ENCODE assay signal across 17 cellular contexts in genomic region chr11:65377777-65378176, GRCh38. TPM values are rescaled to one million over a fixed set of nuclear protein-coding genes. Genes with fewer than 3 reads are reported as not detected.
DNase-seq lines count a peak whose midpoint lies in the region; ATAC-seq, FAIRE-seq and TF ChIP-seq lines count a peak whose summit lies in the region.
"Had no signal": no experiment of that assay in that cellular context is flagged by ENCODE, and none has a peak within 500 bp of the region (broad histone marks: within the 10 kb centered on the region; RNA-seq: fewer than 3 reads in every experiment).

No MANE protein-coding gene starts in this region.

- H4K91ac ChIP-seq in H9 (ENCODE audit: insufficient read length, low read depth, low read length) = no peak overlapping the region

- H4K20me1 ChIP-seq in H9 (ENCODE audit: control insufficient read depth, insufficient read depth, insufficient read length) = no peaks in the 10 kb centered on the region
- H4K20me1 ChIP-seq in GM12878 (ENCODE audit: control insufficient read depth, insufficient read depth) = no peaks in the 10 kb centered on the region

- no peak for TF ChIP-seq EP300 in GM12878 (IDR thresholded peaks at IDR 0.05; ENCODE audit: borderline replicate concordance in 1 of 2, control insufficient read depth in 1 of 2, low read depth in 2 of 2, low read length in 2 of 2)

- no peak overlapping the region for H3K4me3 ChIP-seq in GM12878
- H3K4me3 ChIP-seq: dorsolateral prefrontal cortex, left lung, thyroid gland had no signal

- H2BK20ac ChIP-seq in H9 (ENCODE audit: low read depth, low read length, poor library complexity, severe bottlenecking) = no peak overlapping the region

- H3K23ac ChIP-seq in H9 (ENCODE audit: insufficient read length, low read depth, low read length) = no peak overlapping the region

- peaks cover 2 to 3% (median 2%) of the 10 kb centered on the region in 3 donors for H3K27me3 Mint-ChIP-seq in CD14-positive monocyte (ENCODE audit: low read depth in 3 of 3)
- peaks cover 9% of the 10 kb centered on the region; the same call in 1 of the 2 replicates for H3K27me3 Mint-ChIP-seq in H9 (ENCODE audit: low read depth)
- H3K27me3 Mint-ChIP-seq in neural crest cell (ENCODE audit: low read depth) = no peaks in the 10 kb centered on the region

- no peak overlapping the region for H3T11ph ChIP-seq in H9 (ENCODE audit: low read length)

- H3K27ac ChIP-seq in H9 (ENCODE audit: insufficient read length, low read depth, low read length) (no peak overlapping the region), GM12878 (ENCODE audit: control insufficient read depth, insufficient read depth) (peak overlapping the region; percentile 42; the same call in 1 of the 2 replicates)
- H3K27ac ChIP-seq: brain microvascular endothelial cell, left lung, thyroid gland had no signal

- H2BK5ac ChIP-seq in H9 (ENCODE audit: insufficient read length, low read length) = no peak overlapping the region

- POLR2A ChIA-PET in GM12878 (lab: Charles Lee) = interaction anchor here (0.5 to 2.7 kb wide), 10 partner anchors 10 to 455 kb away, joined by 3 to 14 read pairs (median 4); no protein-coding TSS in a partner anchor

- H3K79me2 ChIP-seq in H9 (ENCODE audit: insufficient read depth, low read length) = no peaks in the 10 kb centered on the region
- H3K79me2 ChIP-seq in GM12878 (ENCODE audit: control insufficient read depth, insufficient read depth, low read length) = peaks cover 13% of the 10 kb centered on the region

- H3K9me3 Mint-ChIP-seq in CD14-positive monocyte = peaks cover 0 to 2% (median 0%) of the 10 kb centered on the region in 7 donors
- no peaks in the 10 kb centered on the region for H3K9me3 Mint-ChIP-seq in H9
- no peaks in the 10 kb centered on the region for H3K9me3 Mint-ChIP-seq in neural crest cell
- H3K9me3 Mint-ChIP-seq in activated naive CD4-positive, alpha-beta T cell treated with anti-CD3 and anti-CD28 coated beads, Interleukin-2, amount 50 U/mL, for 72 hours = no peaks in the 10 kb centered on the region

- no peaks in the 10 kb centered on the region for H3K23me2 ChIP-seq in H9 (ENCODE audit: insufficient read length, low read depth, low read length, poor library complexity, severe bottlenecking)

- no peak overlapping the region for H3K4ac ChIP-seq in H9 (ENCODE audit: low read depth, low read length)

- H3K36me3 Mint-ChIP-seq in CD14-positive monocyte (peaks cover 3 to 5% of the 10 kb centered on the region in 2 donors), H9 (ENCODE audit: insufficient read depth in 1 of 3, low read depth in 3 of 3) (no peaks in the 10 kb centered on the region), neural crest cell (ENCODE audit: low read depth) (no peaks in the 10 kb centered on the region)
- no peaks in the 10 kb centered on the region for H3K36me3 Mint-ChIP-seq in activated naive CD4-positive, alpha-beta T cell treated with anti-CD3 and anti-CD28 coated beads, Interleukin-2, amount 50 U/mL, for 72 hours

- H3K4me3 Mint-ChIP-seq in CD14-positive monocyte (no peak overlapping the region), H9 (peak overlapping the region in 1 of 2 experiments; percentile 44; a peak in 1 of 5 replicates), neural crest cell (peak overlapping the region; percentile 27)

- in situ Hi-C loops in GM12878 (cut with MboI) = no loop called here

- no TSS peak for BruUV-seq in GM12878 (replicated peaks; lab: Mats Ljungman, UMichigan)

- no peak for FAIRE-seq in GM12878 (lab: Jason Lieb, UNC)

- TF ChIP-seq CTCF in CD14-positive monocyte (IDR thresholded peaks at IDR 0.05) = no peak
- TF ChIP-seq CTCF in H9 (conservative IDR thresholded peaks at IDR 0.05) = peak; percentile 45
- TF ChIP-seq CTCF in GM12878 (IDR thresholded peaks at IDR 0.05 in 2 of 3, conservative IDR thresholded peaks at IDR 0.05 in 1 of 3; ENCODE audit: control insufficient read depth in 2 of 3, extremely low read depth in 1 of 3, insufficient read depth in 1 of 3, low read depth in 3 of 3, low read length in 3 of 3) = peak in 1 of 3 experiments; percentile 18; a peak in 1 of 6 replicates
- no peak for TF ChIP-seq CTCF in neural crest cell (conservative IDR thresholded peaks at IDR 0.05)

- no peak overlapping the region for H3K56ac ChIP-seq in H9 (ENCODE audit: insufficient read length, low read depth, low read length)

- intact Hi-C loops in CD14-positive monocyte (cut with micrococcal nuclease) (no loop called here), GM12878 (cut with micrococcal nuclease; ENCODE audit: unreplicated experiment) (no loop called here)

- H3K27ac Mint-ChIP-seq in CD14-positive monocyte (peak overlapping the region; percentile 73 to 91 (median 85)), H9 (peak overlapping the region in 1 of 3 experiments; percentile 4; a peak in 1 of 7 replicates), neural crest cell (ENCODE audit: unreplicated experiment) (no peak overlapping the region)
- peak overlapping the region in 1 of 2 donors; percentile 6 for H3K27ac Mint-ChIP-seq in activated naive CD4-positive, alpha-beta T cell treated with anti-CD3 and anti-CD28 coated beads, Interleukin-2, amount 50 U/mL, for 72 hours

- H2AK5ac ChIP-seq in H9 (ENCODE audit: insufficient read length, low read length) = no peak overlapping the region

- SMC1A ChIA-PET in GM12878 (lab: Charles Lee; ENCODE audit: uncharacterized antibody, unreplicated experiment) = interaction anchor here (0.8 to 3.6 kb wide), 9 partner anchors 10 to 174 kb away, joined by 3 to 20 read pairs (median 6); partner anchors contain the start of gene DPF2

- H3K4me1 ChIP-seq in H9 (ENCODE audit: insufficient read depth, low read length) (0 out of 2 replicates have a peak, but pooled peaks cover 2% of the 10 kb centered on the region), GM12878 (ENCODE audit: control insufficient read depth, insufficient read depth, low read length) (peaks cover 30% of the 10 kb centered on the region)

- no peak overlapping the region for H3K9ac ChIP-seq in H9 (ENCODE audit: extremely low read depth, insufficient read length, low read length)
- H3K9ac ChIP-seq in GM12878 (ENCODE audit: control insufficient read depth, insufficient read depth, low read length) = no peak overlapping the region

- no peaks in the 10 kb centered on the region for H3K9me3 ChIP-seq in H9 (ENCODE audit: control insufficient read depth, low read depth, low read length)
- H3K9me3 ChIP-seq in GM12878 (replicated peaks; ENCODE audit: control insufficient read depth, insufficient read depth, low read length) = no peaks in the 10 kb centered on the region
- H3K9me3 ChIP-seq: left lung, thyroid gland had no signal

- no peak for ATAC-seq in GM12878
- no peak for ATAC-seq in GM21529 (IDR thresholded peaks at IDR 0.05; ENCODE audit: unreplicated experiment)
- ATAC-seq in activated naive CD4-positive, alpha-beta T cell treated with anti-CD3 and anti-CD28 coated beads, Interleukin-2, amount 50 U/mL, for 72 hours = no peak
- no peak for ATAC-seq in left lobe of liver
- ATAC-seq: left lung had no signal

- no peak overlapping the region for H3K4me2 ChIP-seq in H9 (ENCODE audit: insufficient read depth, insufficient read length, low read length)
- H3K4me2 ChIP-seq in GM12878 (ENCODE audit: control insufficient read depth, insufficient read depth) = peak overlapping the region; percentile 44; the same call in 1 of the 2 replicates

- no peak overlapping the region for H3K14ac ChIP-seq in H9 (ENCODE audit: insufficient read depth, low read length)

- H2AFZ ChIP-seq in H9 (ENCODE audit: low read length) (no peak overlapping the region), GM12878 (ENCODE audit: control insufficient read depth, low read depth, low read length) (no peak overlapping the region)

- RAD21 ChIA-PET in GM12878 (lab: Charles Lee; ENCODE audit: unreplicated experiment) = interaction anchor here (0.9 to 1.9 kb wide), 14 partner anchors 10 to 133 kb away, joined by 3 to 9 read pairs (median 6); partner anchors contain the start of gene MALAT1

- TF ChIP-seq POLR2A in GM12878 (IDR thresholded peaks at IDR 0.05; ENCODE audit: low read depth, low read length) = no peak

- H3K27me3 ChIP-seq in H9 (ENCODE audit: insufficient read depth, low read length) (no peaks in the 10 kb centered on the region), GM12878 (replicated peaks in 1 of 2; ENCODE audit: control insufficient read depth in 2 of 2, insufficient read depth in 2 of 2, low read length in 1 of 2) (no peaks in the 10 kb centered on the region)
- H3K27me3 ChIP-seq: brain microvascular endothelial cell, dorsolateral prefrontal cortex, left lung, thyroid gland had no signal

- H3K36me3 ChIP-seq in GM12878 (ENCODE audit: control insufficient read depth in 2 of 2, insufficient read depth in 2 of 2, low read length in 1 of 2) = peaks cover 0 to 3% of the 10 kb centered on the region in 2 experiments; a peak in 2 of 4 replicates
- H3K36me3 ChIP-seq: brain microvascular endothelial cell, left lung, thyroid gland had no signal

- H4K5ac ChIP-seq in H9 (ENCODE audit: insufficient read length, low read depth, low read length) = no peak overlapping the region

- H3K18ac ChIP-seq in H9 (ENCODE audit: insufficient read length, low read depth, low read length) = no peak overlapping the region

- H2BK120ac ChIP-seq in H9 (ENCODE audit: low read depth, low read length, poor library complexity, severe bottlenecking) = no peak overlapping the region

- H2BK12ac ChIP-seq in H9 (ENCODE audit: insufficient read length, low read depth, low read length) = no peak overlapping the region

- CTCF ChIA-PET in GM12878 (lab: Yijun Ruan, JAX) = interaction anchor here (0.6 to 3.5 kb wide), 19 partner anchors 11 to 163 kb away, joined by 3 to 28 read pairs (median 4); partner anchors contain the start of gene MALAT1

- H3K4me1 Mint-ChIP-seq in CD14-positive monocyte = peaks cover 31% of the 10 kb centered on the region
- H3K4me1 Mint-ChIP-seq in H9 = peaks cover 9 to 17% of the 10 kb centered on the region in 2 experiments
- H3K4me1 Mint-ChIP-seq in neural crest cell = peaks cover 12% of the 10 kb centered on the region

- H2BK15ac ChIP-seq in H9 (ENCODE audit: low read depth, low read length) = no peak overlapping the region

- H3K79me1 ChIP-seq in H9 (ENCODE audit: insufficient read depth, low read depth, low read length, poor library complexity, severe bottlenecking) = no peaks in the 10 kb centered on the region

- TF ChIP-seq RAD21 in GM12878 (IDR thresholded peaks at IDR 0.05; ENCODE audit: insufficient read depth, low read depth, low read length) = no peak

- no peak for DNase-seq in CD14-positive monocyte (ENCODE audit: low spot score)
- DNase-seq in H9 = no peak
- no peak for DNase-seq in GM12878 (ENCODE audit: low read depth, low spot score)
- DNase-seq in neural crest cell (ENCODE audit: low read depth, low spot score) = no peak
- no peak for DNase-seq in activated naive CD4-positive, alpha-beta T cell treated with anti-CD3 and anti-CD28 coated beads, Interleukin-2, amount 50 U/mL, for 72 hours (ENCODE audit: low spot score in 2 of 2)
- DNase-seq in left lobe of liver (ENCODE audit: low spot score) = no peak
- no peak for DNase-seq in T1000 (lab: John Stamatoyannopoulos, UW)
- DNase-seq: activated CD4-positive, alpha-beta T cell treated with anti-CD3 and anti-CD28 coated beads, Interleukin-2, amount 50 U/mL, for 48 hours; brain microvascular endothelial cell; DMS79; dorsolateral prefrontal cortex; left lung; NCI-H1105 treated with DMSO at 0.1 percent for 48 hours; NCI-H2171 treated with DMSO at 0.1 percent for 48 hours; Right ventricle myocardium superior had no signal

- H4K8ac ChIP-seq in H9 (replicated peaks; ENCODE audit: insufficient read length, low read depth, low read length) = no peak overlapping the region

- no CpG with 5 or more reads among the region's 8 CpGs for WGBS in H9 (ENCODE audit: extremely low coverage, insufficient read length, low lambda C conversion rate)
- WGBS in GM12878 (ENCODE audit: insufficient coverage, insufficient replicate concordance, low lambda C conversion rate, missing lambda C conversion rate) = 91% methylated on average over 8 of the region's 8 CpGs

RNA-seq across cellular contexts. Expression of gene SLC25A45, which starts 4.7 kb away (rescaled TPM):
- polyA plus RNA-seq in CD14-positive monocyte (1 to 10 TPM; 3.7 to 4.1 TPM), GM12878 (2011; rRNA removed) (9.2 and 15.4 TPM in 2 replicates), GM12878 (2014; fragmentation: Illumina TruSeq; extraction: Trizol) (15.5 and 17.8 TPM in 2 replicates), GM12878 (2014; fragmentation: Nextera tagmentation; extraction: Ambion mirVana) (1 to 10 TPM; 4.1 to 9.7 TPM), GM12878 (2014; rRNA removed) (33.7 and 35.5 TPM in 2 replicates), GM12878 (2016; fragmentation: Nextera tagmentation; extraction: Ambion mirVana) (10 to 100 TPM; 31.0 to 35.2 TPM)
- total RNA-seq in H9 (2021) (1.1 and 1.6 TPM in 2 replicates), GM12878 (2014; rRNA removed) (19.4 and 22.8 TPM in 2 replicates), GM12878 (2014; rRNA removed; fragmentation: Illumina TruSeq; extraction: Trizol) (10.8 and 13.1 TPM in 2 replicates), GM12878 (2021) (28.6 and 29.1 TPM in 2 replicates), neural crest cell (1.5 and 1.8 TPM in 2 replicates), left lobe of liver (14.5 TPM)
- total RNA-seq in GM12878 (2013; cell fraction: nucleolus; rRNA removed) = 23.1 and 23.7 TPM in 2 replicates
- 10.7 TPM for polyA plus RNA-seq in GM12878 (2011; ENCODE audit: low read depth)
- 20.7 and 25.7 TPM in 2 replicates for polyA plus RNA-seq in GM12878 (2011; cell fraction: cytosol; rRNA removed)
- polyA plus RNA-seq in GM12878 (2011; cell fraction: nucleus; rRNA removed) = 46.7 and 57.3 TPM in 2 replicates
- polyA plus RNA-seq in GM12878 (2012) = 17.8 and 25.4 TPM in 2 replicates
- polyA minus RNA-seq in GM12878 (2011; rRNA and poly(A)+ RNA removed) = 3.9 and 9.1 TPM in 2 replicates
- polyA minus RNA-seq in GM12878 (2011; cell fraction: cytosol; rRNA and poly(A)+ RNA removed) = 1.9 and 4.7 TPM in 2 replicates
- polyA minus RNA-seq in GM12878 (2011; cell fraction: nucleus; rRNA and poly(A)+ RNA removed) = 6.6 and 8.6 TPM in 2 replicates
- total RNA-seq in activated naive CD4-positive, alpha-beta T cell treated with anti-CD3 and anti-CD28 coated beads, Interleukin-2, amount 50 U/mL, for 72 hours = 10 to 100 TPM in 1 of 2 donors, 1 to 10 TPM in 1; 9.7 to 18.5 TPM

RNA-seq across cellular contexts. Expression of gene FRMD8, which starts 8.7 kb away (rescaled TPM):
- polyA plus RNA-seq in CD14-positive monocyte (10 to 100 TPM; 33.7 to 41.2 TPM), GM12878 (2011; rRNA removed) (8.0 and 18.4 TPM in 2 replicates), GM12878 (2014; fragmentation: Illumina TruSeq; extraction: Trizol) (6.6 and 14.0 TPM in 2 replicates), GM12878 (2014; fragmentation: Nextera tagmentation; extraction: Ambion mirVana) (1 to 10 TPM; 8.3 TPM), GM12878 (2014; rRNA removed) (53.8 and 55.9 TPM in 2 replicates), GM12878 (2016; fragmentation: Nextera tagmentation; extraction: Ambion mirVana) (10 to 100 TPM; 37.7 to 42.4 TPM)
- total RNA-seq in H9 (2021) (19.0 and 22.7 TPM in 2 replicates), GM12878 (2014; rRNA removed) (40.9 and 47.5 TPM in 2 replicates), GM12878 (2014; rRNA removed; fragmentation: Illumina TruSeq; extraction: Trizol) (12.2 and 14.3 TPM in 2 replicates), GM12878 (2021) (65.1 and 69.4 TPM in 2 replicates), neural crest cell (25.6 and 29.0 TPM in 2 replicates), left lobe of liver (9.3 TPM)
- 52.5 and 60.5 TPM in 2 replicates for total RNA-seq in GM12878 (2013; cell fraction: nucleolus; rRNA removed)
- polyA plus RNA-seq in GM12878 (2011; ENCODE audit: low read depth) = 8.2 TPM
- polyA plus RNA-seq in GM12878 (2011; cell fraction: cytosol; rRNA removed) = 28.1 and 42.6 TPM in 2 replicates
- 58.9 and 140 TPM in 2 replicates for polyA plus RNA-seq in GM12878 (2011; cell fraction: nucleus; rRNA removed)
- 14.9 and 21.0 TPM in 2 replicates for polyA plus RNA-seq in GM12878 (2012)
- polyA minus RNA-seq in GM12878 (2011; rRNA and poly(A)+ RNA removed) = 26.0 and 32.5 TPM in 2 replicates
- 21.4 and 21.8 TPM in 2 replicates for polyA minus RNA-seq in GM12878 (2011; cell fraction: cytosol; rRNA and poly(A)+ RNA removed)
- polyA minus RNA-seq in GM12878 (2011; cell fraction: nucleus; rRNA and poly(A)+ RNA removed) = 33.6 and 61.0 TPM in 2 replicates
- 10 to 100 TPM; 39.7 to 53.4 TPM for total RNA-seq in activated naive CD4-positive, alpha-beta T cell treated with anti-CD3 and anti-CD28 coated beads, Interleukin-2, amount 50 U/mL, for 72 hours

RNA-seq across cellular contexts. Expression of gene TIGD3, which starts 23.2 kb away (rescaled TPM):
- 1 to 10 TPM; 2.8 to 3.7 TPM for polyA plus RNA-seq in CD14-positive monocyte
- 0.66 and 1.2 TPM in 2 replicates for total RNA-seq in H9 (2021)
- 0.79 and 1.3 TPM in 2 replicates for total RNA-seq in GM12878 (2013; cell fraction: nucleolus; rRNA removed)
- 1.3 and 1.4 TPM in 2 replicates for total RNA-seq in GM12878 (2014; rRNA removed)
- 0.18 and 0.49 TPM in 2 replicates for total RNA-seq in GM12878 (2014; rRNA removed; fragmentation: Illumina TruSeq; extraction: Trizol)
- 1.2 and 1.3 TPM in 2 replicates for total RNA-seq in GM12878 (2021)
- 0.33 TPM for polyA plus RNA-seq in GM12878 (2011; ENCODE audit: low read depth)
- 0.20 and 0.41 TPM in 2 replicates for polyA plus RNA-seq in GM12878 (2011; rRNA removed)
- 0.37 and 0.59 TPM in 2 replicates for polyA plus RNA-seq in GM12878 (2011; cell fraction: cytosol; rRNA removed)
- polyA plus RNA-seq in GM12878 (2011; cell fraction: nucleus; rRNA removed) = 0.96 and 1.4 TPM in 2 replicates
- polyA plus RNA-seq in GM12878 (2012) = 0.50 and 0.94 TPM in 2 replicates
- polyA plus RNA-seq in GM12878 (2014; fragmentation: Illumina TruSeq; extraction: Trizol) = 0.25 and 0.52 TPM in 2 replicates
- polyA plus RNA-seq in GM12878 (2014; fragmentation: Nextera tagmentation; extraction: Ambion mirVana) = under 1 TPM; 0.13 TPM
- 0.66 and 1.00 TPM in 2 replicates for polyA plus RNA-seq in GM12878 (2014; rRNA removed)
- polyA plus RNA-seq in GM12878 (2016; fragmentation: Nextera tagmentation; extraction: Ambion mirVana) = under 1 TPM; 0.64 to 0.95 TPM
- 0.44 and 0.82 TPM in 2 replicates for polyA minus RNA-seq in GM12878 (2011; rRNA and poly(A)+ RNA removed)
- polyA minus RNA-seq in GM12878 (2011; cell fraction: cytosol; rRNA and poly(A)+ RNA removed) = not detected in 2 replicates
- polyA minus RNA-seq in GM12878 (2011; cell fraction: nucleus; rRNA and poly(A)+ RNA removed) = 0.24 and 0.67 TPM in 2 replicates
- 3.3 TPM in 2 replicates for total RNA-seq in neural crest cell
- 1 to 10 TPM in 1 of 2 donors, under 1 TPM in 1; 0.76 to 4.0 TPM for total RNA-seq in activated naive CD4-positive, alpha-beta T cell treated with anti-CD3 and anti-CD28 coated beads, Interleukin-2, amount 50 U/mL, for 72 hours
- 0.43 TPM for total RNA-seq in left lobe of liver

RNA-seq across cellular contexts. Expression of gene DPF2, which starts 44.1 kb away (rescaled TPM):
- polyA plus RNA-seq in CD14-positive monocyte (10 to 100 TPM; 35.7 to 39.0 TPM), GM12878 (2011; rRNA removed) (24.3 and 29.4 TPM in 2 replicates), GM12878 (2014; fragmentation: Illumina TruSeq; extraction: Trizol) (44.0 and 54.1 TPM in 2 replicates), GM12878 (2014; fragmentation: Nextera tagmentation; extraction: Ambion mirVana) (10 to 100 TPM; 14.7 to 15.0 TPM), GM12878 (2014; rRNA removed) (32.0 and 33.1 TPM in 2 replicates), GM12878 (2016; fragmentation: Nextera tagmentation; extraction: Ambion mirVana) (10 to 100 TPM; 56.8 to 60.0 TPM)
- total RNA-seq in H9 (2021) (75.3 and 81.4 TPM in 2 replicates), GM12878 (2014; rRNA removed) (34.0 and 36.2 TPM in 2 replicates), GM12878 (2014; rRNA removed; fragmentation: Illumina TruSeq; extraction: Trizol) (27.5 and 27.9 TPM in 2 replicates), GM12878 (2021) (49.2 and 57.3 TPM in 2 replicates), neural crest cell (96.3 and 99.0 TPM in 2 replicates), left lobe of liver (18.7 TPM)
- total RNA-seq in GM12878 (2013; cell fraction: nucleolus; rRNA removed) = 54.0 and 61.9 TPM in 2 replicates
- polyA plus RNA-seq in GM12878 (2011; ENCODE audit: low read depth) = 20.0 TPM
- 40.3 and 53.9 TPM in 2 replicates for polyA plus RNA-seq in GM12878 (2011; cell fraction: cytosol; rRNA removed)
- polyA plus RNA-seq in GM12878 (2011; cell fraction: nucleus; rRNA removed) = 79.8 and 81.5 TPM in 2 replicates
- polyA plus RNA-seq in GM12878 (2012) = 37.2 and 38.7 TPM in 2 replicates
- polyA minus RNA-seq in GM12878 (2011; rRNA and poly(A)+ RNA removed) = 28.1 and 45.1 TPM in 2 replicates
- 15.8 and 23.3 TPM in 2 replicates for polyA minus RNA-seq in GM12878 (2011; cell fraction: cytosol; rRNA and poly(A)+ RNA removed)
- polyA minus RNA-seq in GM12878 (2011; cell fraction: nucleus; rRNA and poly(A)+ RNA removed) = 19.9 and 34.4 TPM in 2 replicates
- total RNA-seq in activated naive CD4-positive, alpha-beta T cell treated with anti-CD3 and anti-CD28 coated beads, Interleukin-2, amount 50 U/mL, for 72 hours = 10 to 100 TPM; 75.3 to 79.4 TPM

RNA-seq across cellular contexts. Expression of gene NEAT1, which starts 44.8 kb away (rescaled TPM):
- polyA plus RNA-seq in CD14-positive monocyte = 1 to 10 TPM in 1 of 2 donors, under 1 TPM in 1; 0.90 to 1.3 TPM
- 11.1 and 12.7 TPM in 2 replicates for total RNA-seq in H9 (2021)
- total RNA-seq in GM12878 (2013; cell fraction: nucleolus; rRNA removed) = 259 and 262 TPM in 2 replicates
- 13.6 and 14.0 TPM in 2 replicates for total RNA-seq in GM12878 (2014; rRNA removed)
- 40.5 and 44.2 TPM in 2 replicates for total RNA-seq in GM12878 (2014; rRNA removed; fragmentation: Illumina TruSeq; extraction: Trizol)
- total RNA-seq in GM12878 (2021) = 174 and 225 TPM in 2 replicates
- 275 TPM for polyA plus RNA-seq in GM12878 (2011; ENCODE audit: low read depth)
- 151 and 247 TPM in 2 replicates for polyA plus RNA-seq in GM12878 (2011; rRNA removed)
- 64.2 and 104 TPM in 2 replicates for polyA plus RNA-seq in GM12878 (2011; cell fraction: cytosol; rRNA removed)
- 342 and 617 TPM in 2 replicates for polyA plus RNA-seq in GM12878 (2011; cell fraction: nucleus; rRNA removed)
- polyA plus RNA-seq in GM12878 (2012) = 284 and 343 TPM in 2 replicates
- polyA plus RNA-seq in GM12878 (2014; fragmentation: Illumina TruSeq; extraction: Trizol) = 167 and 254 TPM in 2 replicates
- polyA plus RNA-seq in GM12878 (2014; fragmentation: Nextera tagmentation; extraction: Ambion mirVana) = 10 to 100 TPM; 24.3 to 98.2 TPM
- polyA plus RNA-seq in GM12878 (2014; rRNA removed) = 314 and 328 TPM in 2 replicates
- 10 to 100 TPM; 27.7 to 28.3 TPM for polyA plus RNA-seq in GM12878 (2016; fragmentation: Nextera tagmentation; extraction: Ambion mirVana)
- polyA minus RNA-seq in GM12878 (2011; rRNA and poly(A)+ RNA removed) = 72.0 and 79.5 TPM in 2 replicates
- polyA minus RNA-seq in GM12878 (2011; cell fraction: cytosol; rRNA and poly(A)+ RNA removed) = 13.8 and 14.9 TPM in 2 replicates
- 125 and 169 TPM in 2 replicates for polyA minus RNA-seq in GM12878 (2011; cell fraction: nucleus; rRNA and poly(A)+ RNA removed)
- total RNA-seq in neural crest cell = 29.8 and 37.2 TPM in 2 replicates
- total RNA-seq in activated naive CD4-positive, alpha-beta T cell treated with anti-CD3 and anti-CD28 coated beads, Interleukin-2, amount 50 U/mL, for 72 hours = 1,000 to 10,000 TPM in 1 of 2 donors, 100 to 1,000 TPM in 1; 836 to 2,329 TPM
- total RNA-seq in left lobe of liver = 766 TPM
